ENCODE assay signal across 20 cellular contexts in the genomic region with DNA sequence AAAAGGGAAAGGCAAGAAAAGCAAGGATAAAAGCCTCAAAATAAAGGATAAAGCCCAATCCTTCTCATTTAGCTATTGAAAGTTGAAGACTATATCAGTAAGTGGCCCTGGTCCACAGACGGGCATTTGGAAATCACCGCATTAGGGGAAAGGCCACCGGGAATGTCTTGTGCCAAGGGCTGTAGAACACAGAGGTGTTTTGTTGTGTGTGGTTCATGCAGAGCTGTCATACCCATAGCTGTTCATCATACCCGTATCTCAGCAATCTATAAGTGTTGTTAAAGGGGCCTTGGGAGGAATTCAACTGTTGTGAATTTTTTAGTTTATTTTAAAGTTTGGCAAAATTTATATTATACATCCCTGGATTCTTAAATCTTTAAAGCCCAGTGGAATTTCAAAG. TPM values are rescaled to one million over a fixed set of nuclear protein-coding genes. Genes with fewer than 3 reads are reported as not detected.
"Had no signal": no experiment of that assay in that cellular context is flagged by ENCODE, and none has a peak within 500 bp of the region (broad histone marks: within the 10 kb centered on the region; RNA-seq: fewer than 3 reads in every experiment).

No MANE protein-coding gene starts in this region.

- H3K27me3 ChIP-seq: dorsolateral prefrontal cortex, gastroesophageal sphincter, heart right ventricle, pancreas, sigmoid colon had no signal

- ATAC-seq: gastroesophageal sphincter; heart right ventricle; stimulated activated effector memory CD8-positive, alpha-beta T cell treated with anti-CD3 and anti-CD28 coated beads, Interleukin-12 subunit alpha, Interleukin-12 subunit beta, amount 100 ng/mL, for 72 hours had no signal

- H3K4me1 ChIP-seq: sigmoid colon had no signal

- H3K36me3 Mint-ChIP-seq: stimulated activated effector memory CD8-positive, alpha-beta T cell treated with anti-CD3 and anti-CD28 coated beads, Interleukin-12 subunit alpha, Interleukin-12 subunit beta, amount 100 ng/mL, for 72 hours had no signal

- H3K4me3 Mint-ChIP-seq: activated naive CD4-positive, alpha-beta T cell treated with anti-CD3 and anti-CD28 coated beads, Interleukin-2, amount 50 U/mL, for 24 hours; endodermal cell; stimulated activated effector memory CD8-positive, alpha-beta T cell treated with anti-CD3 and anti-CD28 coated beads, Interleukin-12 subunit alpha, Interleukin-12 subunit beta, amount 100 ng/mL, for 72 hours had no signal

- H3K27me3 Mint-ChIP-seq: activated naive CD4-positive, alpha-beta T cell treated with anti-CD3 and anti-CD28 coated beads, Interleukin-2, amount 50 U/mL, for 24 hours had no signal

- H3K36me3 ChIP-seq: gastroesophageal sphincter, heart right ventricle, pancreas, sigmoid colon had no signal

- H3K9me3 Mint-ChIP-seq: activated naive CD4-positive, alpha-beta T cell treated with anti-CD3 and anti-CD28 coated beads, Interleukin-2, amount 50 U/mL, for 24 hours; endodermal cell had no signal

- H3K4me1 Mint-ChIP-seq: activated naive CD4-positive, alpha-beta T cell treated with anti-CD3 and anti-CD28 coated beads, Interleukin-2, amount 50 U/mL, for 24 hours; endodermal cell had no signal

- FAIRE-seq: islet of Langerhans, pancreas had no signal

- DNase-seq: activated CD4-positive, alpha-beta T cell treated with anti-CD3 and anti-CD28 coated beads, Interleukin-2, amount 50 U/mL, for 48 hours; activated effector memory CD4-positive, alpha-beta T cell treated with anti-CD3 and anti-CD28 coated beads, Interleukin-2, amount 50 U/mL, for 16 hours; activated T-cell treated with anti-CD3 and anti-CD28 coated beads, Interleukin-2, amount 50 U/mL, for 1 hour; amniotic stem cell; dorsolateral prefrontal cortex; endodermal cell; erythroblast; heart right ventricle; sigmoid colon; stimulated activated CD4-positive, alpha-beta T cell treated with anti-CD3 and anti-CD28 coated beads, Interleukin-1b, Interleukin-23, amount 100 ng/mL, for 48 hours; substantia nigra; T1000; trophoblast cell had no signal

- H3K27ac ChIP-seq: gastroesophageal sphincter, heart right ventricle, pancreas, sigmoid colon had no signal

- H3K9me3 ChIP-seq: pancreas had no signal

- H3K27ac Mint-ChIP-seq: activated naive CD4-positive, alpha-beta T cell treated with anti-CD3 and anti-CD28 coated beads, Interleukin-2, amount 50 U/mL, for 24 hours; endodermal cell; stimulated activated effector memory CD8-positive, alpha-beta T cell treated with anti-CD3 and anti-CD28 coated beads, Interleukin-12 subunit alpha, Interleukin-12 subunit beta, amount 100 ng/mL, for 72 hours had no signal

- H3K4me3 ChIP-seq: dorsolateral prefrontal cortex, gastroesophageal sphincter, heart right ventricle, lung, pancreas, sigmoid colon had no signal

RNA-seq across cellular contexts. Expression of gene DLEU7, which starts 33.0 kb away (rescaled TPM):
- total RNA-seq: cardiac septum, endodermal cell had no signal
